1 cellular context compared by ENCODE assay signal in the genomic region with DNA sequence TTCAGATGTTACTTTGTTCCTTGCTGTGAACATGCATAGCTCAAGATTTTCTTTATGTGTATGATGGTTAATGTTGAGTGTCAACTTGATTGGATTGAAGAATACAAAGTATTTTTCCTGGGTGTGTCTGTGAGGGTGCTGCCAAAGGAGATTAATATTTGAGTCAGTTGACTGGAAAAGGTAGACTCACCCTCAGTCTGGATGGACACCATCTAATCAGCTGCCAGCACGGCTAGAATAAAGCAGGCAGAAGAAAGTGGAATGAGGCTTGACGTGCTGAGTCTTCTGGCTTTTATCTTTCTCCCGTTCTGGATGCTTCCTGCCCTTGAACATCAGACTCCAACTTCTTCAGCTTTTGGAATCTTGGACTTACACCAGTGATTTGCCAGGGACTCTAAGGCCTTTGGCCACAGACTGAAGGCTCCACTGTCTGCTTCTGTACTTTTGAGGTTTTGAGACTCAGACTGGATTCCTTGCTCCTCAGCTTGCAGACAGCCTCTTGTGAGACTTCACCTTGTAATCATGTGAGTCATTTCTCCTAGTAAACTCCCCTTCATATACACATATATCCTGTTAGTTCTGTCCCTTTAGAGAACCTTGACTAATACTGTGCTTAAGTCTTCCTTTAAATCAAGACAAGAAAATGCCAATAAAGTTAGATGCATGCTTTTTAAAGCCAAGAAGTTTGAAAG.
TF ChIP-seq lines count a peak whose summit lies in the region.

No MANE protein-coding gene starts in this region.

TF ChIP-seq in GM23338, 12 proteins besides CTCF, POLR2A, EP300 and RAD21:
- TF ChIP-seq CREB1 (CRISPR knock-in tag; IDR thresholded peaks at IDR 0.05; ENCODE audit: low read depth) (no peak), STAT1 (IDR thresholded peaks at IDR 0.05; ENCODE audit: unreplicated experiment) (no peak), ZNF114 (CRISPR knock-in tag; IDR thresholded peaks at IDR 0.05) (no peak), NANOG (IDR thresholded peaks at IDR 0.05; ENCODE audit: borderline replicate concordance) (no peak), EZH2phosphoT487 (IDR thresholded peaks at IDR 0.05; ENCODE audit: unreplicated experiment) (no peak), ZNF331 (CRISPR knock-in tag; IDR thresholded peaks at IDR 0.05; ENCODE audit: low read depth) (no peak), JUNB (IDR thresholded peaks at IDR 0.05; ENCODE audit: unreplicated experiment) (no peak), POLR2AphosphoS5 (IDR thresholded peaks at IDR 0.05; ENCODE audit: low read depth) (no peak), EZH2 (IDR thresholded peaks at IDR 0.05; ENCODE audit: low read depth, unreplicated experiment) (no peak)
- TF ChIP-seq, protein P1, sequence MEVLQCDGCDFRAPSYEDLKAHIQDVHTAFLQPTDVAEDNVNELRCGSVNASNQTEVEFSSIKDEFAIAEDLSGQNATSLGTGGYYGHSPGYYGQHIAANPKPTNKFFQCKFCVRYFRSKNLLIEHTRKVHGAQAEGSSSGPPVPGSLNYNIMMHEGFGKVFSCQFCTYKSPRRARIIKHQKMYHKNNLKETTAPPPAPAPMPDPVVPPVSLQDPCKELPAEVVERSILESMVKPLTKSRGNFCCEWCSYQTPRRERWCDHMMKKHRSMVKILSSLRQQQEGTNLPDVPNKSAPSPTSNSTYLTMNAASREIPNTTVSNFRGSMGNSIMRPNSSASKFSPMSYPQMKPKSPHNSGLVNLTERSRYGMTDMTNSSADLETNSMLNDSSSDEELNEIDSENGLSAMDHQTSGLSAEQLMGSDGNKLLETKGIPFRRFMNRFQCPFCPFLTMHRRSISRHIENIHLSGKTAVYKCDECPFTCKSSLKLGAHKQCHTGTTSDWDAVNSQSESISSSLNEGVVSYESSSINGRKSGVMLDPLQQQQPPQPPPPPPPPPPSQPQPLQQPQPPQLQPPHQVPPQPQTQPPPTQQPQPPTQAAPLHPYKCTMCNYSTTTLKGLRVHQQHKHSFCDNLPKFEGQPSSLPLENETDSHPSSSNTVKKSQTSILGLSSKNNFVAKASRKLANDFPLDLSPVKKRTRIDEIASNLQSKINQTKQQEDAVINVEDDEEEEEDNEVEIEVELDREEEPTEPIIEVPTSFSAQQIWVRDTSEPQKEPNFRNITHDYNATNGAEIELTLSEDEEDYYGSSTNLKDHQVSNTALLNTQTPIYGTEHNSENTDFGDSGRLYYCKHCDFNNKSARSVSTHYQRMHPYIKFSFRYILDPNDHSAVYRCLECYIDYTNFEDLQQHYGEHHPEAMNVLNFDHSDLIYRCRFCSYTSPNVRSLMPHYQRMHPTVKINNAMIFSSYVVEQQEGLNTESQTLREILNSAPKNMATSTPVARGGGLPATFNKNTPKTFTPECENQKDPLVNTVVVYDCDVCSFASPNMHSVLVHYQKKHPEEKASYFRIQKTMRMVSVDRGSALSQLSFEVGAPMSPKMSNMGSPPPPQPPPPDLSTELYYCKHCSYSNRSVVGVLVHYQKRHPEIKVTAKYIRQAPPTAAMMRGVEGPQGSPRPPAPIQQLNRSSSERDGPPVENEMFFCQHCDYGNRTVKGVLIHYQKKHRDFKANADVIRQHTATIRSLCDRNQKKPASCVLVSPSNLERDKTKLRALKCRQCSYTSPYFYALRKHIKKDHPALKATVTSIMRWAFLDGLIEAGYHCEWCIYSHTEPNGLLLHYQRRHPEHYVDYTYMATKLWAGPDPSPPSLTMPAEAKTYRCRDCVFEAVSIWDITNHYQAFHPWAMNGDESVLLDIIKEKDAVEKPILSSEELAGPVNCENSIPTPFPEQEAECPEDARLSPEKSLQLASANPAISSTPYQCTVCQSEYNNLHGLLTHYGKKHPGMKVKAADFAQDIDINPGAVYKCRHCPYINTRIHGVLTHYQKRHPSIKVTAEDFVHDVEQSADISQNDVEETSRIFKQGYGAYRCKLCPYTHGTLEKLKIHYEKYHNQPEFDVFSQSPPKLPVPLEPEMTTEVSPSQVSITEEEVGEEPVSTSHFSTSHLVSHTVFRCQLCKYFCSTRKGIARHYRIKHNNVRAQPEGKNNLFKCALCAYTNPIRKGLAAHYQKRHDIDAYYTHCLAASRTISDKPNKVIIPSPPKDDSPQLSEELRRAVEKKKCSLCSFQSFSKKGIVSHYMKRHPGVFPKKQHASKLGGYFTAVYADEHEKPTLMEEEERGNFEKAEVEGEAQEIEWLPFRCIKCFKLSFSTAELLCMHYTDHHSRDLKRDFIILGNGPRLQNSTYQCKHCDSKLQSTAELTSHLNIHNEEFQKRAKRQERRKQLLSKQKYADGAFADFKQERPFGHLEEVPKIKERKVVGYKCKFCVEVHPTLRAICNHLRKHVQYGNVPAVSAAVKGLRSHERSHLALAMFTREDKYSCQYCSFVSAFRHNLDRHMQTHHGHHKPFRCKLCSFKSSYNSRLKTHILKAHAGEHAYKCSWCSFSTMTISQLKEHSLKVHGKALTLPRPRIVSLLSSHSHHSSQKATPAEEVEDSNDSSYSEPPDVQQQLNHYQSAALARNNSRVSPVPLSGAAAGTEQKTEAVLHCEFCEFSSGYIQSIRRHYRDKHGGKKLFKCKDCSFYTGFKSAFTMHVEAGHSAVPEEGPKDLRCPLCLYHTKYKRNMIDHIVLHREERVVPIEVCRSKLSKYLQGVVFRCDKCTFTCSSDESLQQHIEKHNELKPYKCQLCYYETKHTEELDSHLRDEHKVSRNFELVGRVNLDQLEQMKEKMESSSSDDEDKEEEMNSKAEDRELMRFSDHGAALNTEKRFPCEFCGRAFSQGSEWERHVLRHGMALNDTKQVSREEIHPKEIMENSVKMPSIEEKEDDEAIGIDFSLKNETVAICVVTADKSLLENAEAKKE (CRISPR knock-in tag; IDR thresholded peaks at IDR 0.05) = no peak
- TF ChIP-seq, protein P2, sequence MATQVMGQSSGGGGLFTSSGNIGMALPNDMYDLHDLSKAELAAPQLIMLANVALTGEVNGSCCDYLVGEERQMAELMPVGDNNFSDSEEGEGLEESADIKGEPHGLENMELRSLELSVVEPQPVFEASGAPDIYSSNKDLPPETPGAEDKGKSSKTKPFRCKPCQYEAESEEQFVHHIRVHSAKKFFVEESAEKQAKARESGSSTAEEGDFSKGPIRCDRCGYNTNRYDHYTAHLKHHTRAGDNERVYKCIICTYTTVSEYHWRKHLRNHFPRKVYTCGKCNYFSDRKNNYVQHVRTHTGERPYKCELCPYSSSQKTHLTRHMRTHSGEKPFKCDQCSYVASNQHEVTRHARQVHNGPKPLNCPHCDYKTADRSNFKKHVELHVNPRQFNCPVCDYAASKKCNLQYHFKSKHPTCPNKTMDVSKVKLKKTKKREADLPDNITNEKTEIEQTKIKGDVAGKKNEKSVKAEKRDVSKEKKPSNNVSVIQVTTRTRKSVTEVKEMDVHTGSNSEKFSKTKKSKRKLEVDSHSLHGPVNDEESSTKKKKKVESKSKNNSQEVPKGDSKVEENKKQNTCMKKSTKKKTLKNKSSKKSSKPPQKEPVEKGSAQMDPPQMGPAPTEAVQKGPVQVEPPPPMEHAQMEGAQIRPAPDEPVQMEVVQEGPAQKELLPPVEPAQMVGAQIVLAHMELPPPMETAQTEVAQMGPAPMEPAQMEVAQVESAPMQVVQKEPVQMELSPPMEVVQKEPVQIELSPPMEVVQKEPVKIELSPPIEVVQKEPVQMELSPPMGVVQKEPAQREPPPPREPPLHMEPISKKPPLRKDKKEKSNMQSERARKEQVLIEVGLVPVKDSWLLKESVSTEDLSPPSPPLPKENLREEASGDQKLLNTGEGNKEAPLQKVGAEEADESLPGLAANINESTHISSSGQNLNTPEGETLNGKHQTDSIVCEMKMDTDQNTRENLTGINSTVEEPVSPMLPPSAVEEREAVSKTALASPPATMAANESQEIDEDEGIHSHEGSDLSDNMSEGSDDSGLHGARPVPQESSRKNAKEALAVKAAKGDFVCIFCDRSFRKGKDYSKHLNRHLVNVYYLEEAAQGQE (IDR thresholded peaks at IDR 0.05; ENCODE audit: unreplicated experiment) = no peak
- TF ChIP-seq, protein P3, sequence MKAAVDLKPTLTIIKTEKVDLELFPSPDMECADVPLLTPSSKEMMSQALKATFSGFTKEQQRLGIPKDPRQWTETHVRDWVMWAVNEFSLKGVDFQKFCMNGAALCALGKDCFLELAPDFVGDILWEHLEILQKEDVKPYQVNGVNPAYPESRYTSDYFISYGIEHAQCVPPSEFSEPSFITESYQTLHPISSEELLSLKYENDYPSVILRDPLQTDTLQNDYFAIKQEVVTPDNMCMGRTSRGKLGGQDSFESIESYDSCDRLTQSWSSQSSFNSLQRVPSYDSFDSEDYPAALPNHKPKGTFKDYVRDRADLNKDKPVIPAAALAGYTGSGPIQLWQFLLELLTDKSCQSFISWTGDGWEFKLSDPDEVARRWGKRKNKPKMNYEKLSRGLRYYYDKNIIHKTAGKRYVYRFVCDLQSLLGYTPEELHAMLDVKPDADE (IDR thresholded peaks at IDR 0.05) = no peak
TF ChIP-seq in GM23338: peak in this region for 0.
